In genomic region chr15:32729700-32730099, GRCh38 we compare ENCODE assay signal across 18 cellular contexts. TPM values are rescaled to one million over a fixed set of nuclear protein-coding genes. Genes with fewer than 3 reads are reported as not detected.
"Had no signal": no experiment of that assay in that cellular context is flagged by ENCODE, and none has a peak within 500 bp of the region (broad histone marks: within the 10 kb centered on the region; RNA-seq: fewer than 3 reads in every experiment).

No MANE protein-coding gene starts in this region.

- H3K4me1 Mint-ChIP-seq: activated naive CD4-positive, alpha-beta T cell treated with anti-CD3 and anti-CD28 coated beads, Interleukin-2, amount 10 ng/mL, durations not matched to agents 7 days and 5 days; immature natural killer cell; naive thymus-derived CD4-positive, alpha-beta T cell had no signal

- H3K4me3 Mint-ChIP-seq: activated CD4-positive, alpha-beta memory T cell treated with anti-CD3 and anti-CD28 coated beads for 36 hours; activated naive CD4-positive, alpha-beta T cell treated with anti-CD3 and anti-CD28 coated beads, Interleukin-2, amount 10 ng/mL, durations not matched to agents 7 days and 5 days; dendritic cell treated with granulocyte-macrophage colony-stimulating factor and Interleukin-4, amounts not matched to agents 40 ng/mL and 50 ng/mL, for 4 days; immature natural killer cell; memory B cell; naive thymus-derived CD4-positive, alpha-beta T cell had no signal

- H3K27me3 ChIP-seq: esophagus muscularis mucosa, uterus had no signal

- FAIRE-seq: endothelial cell of umbilical vein had no signal

- ATAC-seq: left ventricle myocardium superior; naive thymus-derived CD4-positive, alpha-beta T cell had no signal

- H3K4me3 ChIP-seq: esophagus muscularis mucosa, tibial artery, uterus had no signal

- H3K9me3 ChIP-seq: esophagus muscularis mucosa, neutrophil, tibial artery, uterus had no signal

- H3K36me3 ChIP-seq: esophagus muscularis mucosa, neutrophil, tibial artery, uterus had no signal

- H3K36me3 Mint-ChIP-seq: activated naive CD4-positive, alpha-beta T cell treated with anti-CD3 and anti-CD28 coated beads, Interleukin-2, amount 10 ng/mL, durations not matched to agents 7 days and 5 days; immature natural killer cell; memory B cell had no signal

- H3K4me1 ChIP-seq: tibial artery, uterus had no signal

- DNase-seq: activated CD4-positive, alpha-beta memory T cell treated with anti-CD3 and anti-CD28 coated beads for 36 hours; activated naive CD4-positive, alpha-beta T cell treated with anti-CD3 and anti-CD28 coated beads, Interleukin-2, amount 10 ng/mL, durations not matched to agents 7 days and 5 days; activated T-cell treated with anti-CD3 and anti-CD28 coated beads for 4 hours; effector memory CD4-positive, alpha-beta T cell; immature natural killer cell; left ventricle myocardium superior; naive thymus-derived CD4-positive, alpha-beta T cell; stimulated activated naive CD4-positive, alpha-beta T cell; substantia nigra; tibial artery; uterus had no signal

- H3K27ac ChIP-seq: esophagus muscularis mucosa, neutrophil, tibial artery, uterus had no signal

- H3K27ac Mint-ChIP-seq: activated CD4-positive, alpha-beta memory T cell treated with anti-CD3 and anti-CD28 coated beads for 36 hours; activated naive CD4-positive, alpha-beta T cell treated with anti-CD3 and anti-CD28 coated beads, Interleukin-2, amount 10 ng/mL, durations not matched to agents 7 days and 5 days; activated T-helper 2 cell treated with anti-CD3 and anti-CD28 coated beads, Interferon-gamma antibody, Interleukin-2, Interleukin-4, amounts not matched to agents 10 μg/mL and 5 μg/mL and 100 μg/mL, durations not matched to agents 14 hours and 24 hours and 36 hours; dendritic cell treated with granulocyte-macrophage colony-stimulating factor and Interleukin-4, amounts not matched to agents 40 ng/mL and 50 ng/mL, for 4 days; immature natural killer cell; memory B cell; naive thymus-derived CD4-positive, alpha-beta T cell had no signal

RNA-seq across cellular contexts. Expression of gene GREM1, which starts 11.9 kb away (rescaled TPM):
- total RNA-seq: activated CD4-positive, alpha-beta memory T cell treated with anti-CD3 and anti-CD28 coated beads for 36 hours; activated T-helper 2 cell treated with anti-CD3 and anti-CD28 coated beads, Interferon-gamma antibody, Interleukin-2, Interleukin-4, amounts not matched to agents 10 μg/mL and 5 μg/mL and 100 μg/mL, durations not matched to agents 14 hours and 24 hours and 36 hours; endothelial cell of umbilical vein; naive thymus-derived CD4-positive, alpha-beta T cell; T-helper 2 cell treated with Interferon-gamma antibody and Interleukin-4, amounts not matched to agents 100 ng/mL and 5 ng/mL, for 36 hours had no signal
- polyA plus RNA-seq: endothelial cell of umbilical vein; immature natural killer cell; naive thymus-derived CD4-positive, alpha-beta T cell had no signal
